ENCODE assay signal across 12 cellular contexts in genomic region chr11:130601141-130601540, GRCh38.
A peak's percentile ranks its signal among the peaks of the same experiment; 100 is the strongest.
DNase-seq lines count a peak whose midpoint lies in the region; ATAC-seq and TF ChIP-seq lines count a peak whose summit lies in the region.
"Had no signal": no experiment of that assay in that cellular context is flagged by ENCODE, and none has a peak within 500 bp of the region (broad histone marks: within the 10 kb centered on the region; RNA-seq: fewer than 3 reads in every experiment).

No MANE protein-coding gene starts in this region.

- H3K4me3 ChIP-seq in HUES64 (ENCODE audit: low read length), result no peak overlapping the region
- H3K4me3 ChIP-seq in endodermal cell (ENCODE audit: low read length), result no peak overlapping the region
- H3K4me3 ChIP-seq in lower leg skin (ENCODE audit: low read depth, poor library complexity, severe bottlenecking), result no peak overlapping the region
- H3K4me3 ChIP-seq in transverse colon, result no peak overlapping the region
- H3K4me3 ChIP-seq: HAP-1 had no signal

- H3K4me3 Mint-ChIP-seq in endodermal cell (no peak overlapping the region), progenitor cell of endocrine pancreas (ENCODE audit: low read depth) (no peak overlapping the region)
- H3K4me3 Mint-ChIP-seq in activated naive CD8-positive, alpha-beta T cell treated with anti-CD3 and anti-CD28 coated beads for 36 hours, result no peak overlapping the region
- H3K4me3 Mint-ChIP-seq: activated CD8-positive, alpha-beta T cell treated with anti-CD3 and anti-CD28 coated beads for 36 hours; naive B cell had no signal

- TF ChIP-seq POLR2A in lower leg skin (IDR thresholded peaks at IDR 0.05) (no peak), transverse colon (IDR thresholded peaks at IDR 0.05) (no peak)

- H3K9ac ChIP-seq in HUES64 (ENCODE audit: low read depth, low read length), result no peak overlapping the region
- no peak overlapping the region for H3K9ac ChIP-seq in endodermal cell (ENCODE audit: extremely low read depth, low read length, poor library complexity, severe bottlenecking)

- TF ChIP-seq CTCF in endodermal cell (conservative IDR thresholded peaks at IDR 0.05) (no peak), lower leg skin (IDR thresholded peaks at IDR 0.05) (no peak), transverse colon (IDR thresholded peaks at IDR 0.05) (no peak), progenitor cell of endocrine pancreas (IDR thresholded peaks at IDR 0.05; ENCODE audit: unreplicated experiment) (no peak)

- WGBS in HUES64, result 12% methylated on average over 8 of the region's 8 CpGs
- 21 to 28% methylated on average over 7 to 8 of the region's 8 CpGs for WGBS in endodermal cell (ENCODE audit: insufficient coverage in 1 of 2, insufficient read length in 1 of 2), 2 experiments
- WGBS in lower leg skin, 2 donors, result 38 to 45% methylated on average over 8 of the region's 8 CpGs
- 50 to 56% methylated on average over 5 to 8 of the region's 8 CpGs for WGBS in transverse colon (ENCODE audit: low coverage in 1 of 2), 2 donors

- H3K27me3 Mint-ChIP-seq in endodermal cell (ENCODE audit: insufficient read depth), result peaks cover 2% of the 10 kb centered on the region
- no peaks in the 10 kb centered on the region for H3K27me3 Mint-ChIP-seq in activated naive CD8-positive, alpha-beta T cell treated with anti-CD3 and anti-CD28 coated beads for 36 hours
- H3K27me3 Mint-ChIP-seq in progenitor cell of endocrine pancreas, result peaks cover 3% of the 10 kb centered on the region
- H3K27me3 Mint-ChIP-seq: naive B cell had no signal

- H3K27me3 ChIP-seq in HUES64 (ENCODE audit: insufficient read depth, low read length) (no peaks in the 10 kb centered on the region), endodermal cell (ENCODE audit: control insufficient read depth, insufficient read depth, low read length, poor library complexity, severe bottlenecking) (no peaks in the 10 kb centered on the region), transverse colon (no peaks in the 10 kb centered on the region)

- H3K4me1 ChIP-seq in HUES64 (ENCODE audit: insufficient read depth, low read length) (peaks cover 23% of the 10 kb centered on the region), endodermal cell (ENCODE audit: control insufficient read depth, insufficient read depth, low read length) (peaks cover 2% of the 10 kb centered on the region), transverse colon (peaks cover 0 to 17% (median 9%) of the 10 kb centered on the region in 4 donors)
- H3K4me1 ChIP-seq: HAP-1 had no signal

- H3K9me3 ChIP-seq in HUES64 (ENCODE audit: insufficient read depth, low read depth, low read length), result no peaks in the 10 kb centered on the region
- no peaks in the 10 kb centered on the region for H3K9me3 ChIP-seq in endodermal cell (ENCODE audit: control insufficient read depth, low read length)
- H3K9me3 ChIP-seq in transverse colon, result no peaks in the 10 kb centered on the region
- H3K9me3 ChIP-seq: HAP-1 had no signal

- peaks cover 4% of the 10 kb centered on the region for H3K36me3 Mint-ChIP-seq in endodermal cell (ENCODE audit: low read depth)
- no peaks in the 10 kb centered on the region for H3K36me3 Mint-ChIP-seq in activated naive CD8-positive, alpha-beta T cell treated with anti-CD3 and anti-CD28 coated beads for 36 hours
- H3K36me3 Mint-ChIP-seq in progenitor cell of endocrine pancreas (ENCODE audit: insufficient read depth), result no peaks in the 10 kb centered on the region

- H3K27ac ChIP-seq in HUES64 (ENCODE audit: low read depth, low read length) (peak overlapping the region; percentile 0; the same call in 1 of the 2 replicates), endodermal cell (ENCODE audit: low read depth, low read length) (peak overlapping the region; percentile 7), transverse colon (peak overlapping the region; percentile 39 to 62 (median 52))

- ATAC-seq in GM18870 (IDR thresholded peaks at IDR 0.05; ENCODE audit: unreplicated experiment) (no peak), GM19023 (IDR thresholded peaks at IDR 0.05; ENCODE audit: unreplicated experiment) (no peak)
- ATAC-seq: activated CD8-positive, alpha-beta T cell treated with anti-CD3 and anti-CD28 coated beads for 36 hours had no signal

- in situ Hi-C loops in transverse colon (cut with MboI; ENCODE audit: low pct_ligation_motif_present in 1 of 4, low pct_unique_long_range_greater_than_20kb in 1 of 4, low sequenced_read_pairs in 3 of 4), result no loop called here

- H3K36me3 ChIP-seq in HUES64 (ENCODE audit: insufficient read depth, low read length) (no peaks in the 10 kb centered on the region), endodermal cell (ENCODE audit: control insufficient read depth, insufficient read depth, low read length) (no peaks in the 10 kb centered on the region), transverse colon (no peaks in the 10 kb centered on the region)
- H3K36me3 ChIP-seq: HAP-1 had no signal

- intact Hi-C loops in lower leg skin (cut with DNase I; ENCODE audit: low total_unique reads), result no loop called here
- intact Hi-C loops in transverse colon (cut with DNase I; ENCODE audit: low total_unique reads), result no loop called here

- H3K9me3 Mint-ChIP-seq in endodermal cell (peaks cover 19% of the 10 kb centered on the region), progenitor cell of endocrine pancreas (ENCODE audit: low read depth) (peaks cover 4% of the 10 kb centered on the region)
- H3K9me3 Mint-ChIP-seq in activated naive CD8-positive, alpha-beta T cell treated with anti-CD3 and anti-CD28 coated beads for 36 hours, result no peaks in the 10 kb centered on the region
- H3K9me3 Mint-ChIP-seq: activated CD8-positive, alpha-beta T cell treated with anti-CD3 and anti-CD28 coated beads for 36 hours had no signal

- no peak for TF ChIP-seq EP300 in transverse colon (IDR thresholded peaks at IDR 0.05; ENCODE audit: low read depth)

- DNase-seq in endodermal cell, result peak; percentile 93
- DNase-seq in lower leg skin (ENCODE audit: low spot score in 2 of 2), result peak; percentile 51 to 92
- peak; percentile 63 for DNase-seq in transverse colon
- DNase-seq in activated naive CD8-positive, alpha-beta T cell treated with anti-CD3 and anti-CD28 coated beads for 36 hours, result no peak
- DNase-seq in progenitor cell of endocrine pancreas (ENCODE audit: low spot score, unreplicated experiment), result no peak
- DNase-seq: activated CD8-positive, alpha-beta T cell treated with anti-CD3 and anti-CD28 coated beads for 36 hours; Karpas-422; naive B cell had no signal

- H3K27ac Mint-ChIP-seq in endodermal cell (peak overlapping the region; percentile 35), progenitor cell of endocrine pancreas (no peak overlapping the region)
- H3K27ac Mint-ChIP-seq in activated naive CD8-positive, alpha-beta T cell treated with anti-CD3 and anti-CD28 coated beads for 36 hours, result no peak overlapping the region
- H3K27ac Mint-ChIP-seq: activated CD8-positive, alpha-beta T cell treated with anti-CD3 and anti-CD28 coated beads for 36 hours had no signal

- H3K4me1 Mint-ChIP-seq in endodermal cell (peaks cover 17% of the 10 kb centered on the region), progenitor cell of endocrine pancreas (ENCODE audit: low read depth) (peaks cover 9% of the 10 kb centered on the region)
- no peaks in the 10 kb centered on the region for H3K4me1 Mint-ChIP-seq in activated naive CD8-positive, alpha-beta T cell treated with anti-CD3 and anti-CD28 coated beads for 36 hours
- H3K4me1 Mint-ChIP-seq: naive B cell had no signal

Comparison
In these comparisons a context has a peak if more than half of its experiments do, and no peak if none do; other contexts are left out.
1. H3K27ac ChIP-seq: peak in every context shown above with its lines; median percentile 52 in transverse colon; 7 in endodermal cell; 0 in HUES64.
2. DNase-seq: peak in endodermal cell (single experiment), lower leg skin (2 of 2) and transverse colon (single experiment); none in activated naive CD8-positive, alpha-beta T cell treated with anti-CD3 and anti-CD28 coated beads for 36 hours (single experiment) and progenitor cell of endocrine pancreas (single experiment).